Comparison of ENCODE assay signal across 9 cellular contexts in genomic region chr3:74613566-74613965, GRCh38. TPM values are rescaled to one million over a fixed set of nuclear protein-coding genes. Genes with fewer than 3 reads are reported as not detected.
DNase-seq lines count a peak whose midpoint lies in the region; ATAC-seq and TF ChIP-seq lines count a peak whose summit lies in the region.
"Had no signal": no experiment of that assay in that cellular context is flagged by ENCODE, and none has a peak within 500 bp of the region (broad histone marks: within the 10 kb centered on the region; RNA-seq: fewer than 3 reads in every experiment).

No MANE protein-coding gene starts in this region.

- CTCF ChIA-PET in AG04450 (lab: Charles Lee), result no interaction called here

- TF ChIP-seq POLR2A in Peyer's patch (IDR thresholded peaks at IDR 0.05), result no peak

- no peak overlapping the region for H3K27ac Mint-ChIP-seq in osteocyte (ENCODE audit: unreplicated experiment)

- no peaks in the 10 kb centered on the region for H3K36me3 ChIP-seq in Peyer's patch

- peak overlapping the region; percentile 65 for H3K4me3 ChIP-seq in AG04450 (ENCODE audit: low read depth, low read length)
- peak overlapping the region in 3 of 4 donors; percentile 14 to 66 (median 54) for H3K4me3 ChIP-seq in Peyer's patch
- H3K4me3 ChIP-seq in fibroblast of villous mesenchyme (ENCODE audit: low read depth, low read length), result peak overlapping the region; percentile 9
- H3K4me3 ChIP-seq: SK-N-MC had no signal

- no peaks in the 10 kb centered on the region for H3K36me3 Mint-ChIP-seq in osteocyte (ENCODE audit: unreplicated experiment)

- TF ChIP-seq CTCF in AG04450 (IDR thresholded peaks at IDR 0.05; ENCODE audit: low read depth, low read length) (no peak), Peyer's patch (IDR thresholded peaks at IDR 0.05) (no peak), fibroblast of villous mesenchyme (IDR thresholded peaks at IDR 0.05; ENCODE audit: insufficient read depth, low read depth, low read length) (no peak), osteocyte (IDR thresholded peaks at IDR 0.05) (no peak)

- DNase-seq in AG04450 (ENCODE audit: low read depth, low spot score) (no peak), Peyer's patch (peak in 2 of 3 donors; percentile 47 to 56), fibroblast of villous mesenchyme (ENCODE audit: low read depth) (no peak), osteocyte (ENCODE audit: extremely low spot score, unreplicated experiment) (no peak), NCI-H187 treated with DMSO at 0.1 percent for 48 hours (lab: John Stamatoyannopoulos, UW) (no peak), HUDEP-2 (lab: John Stamatoyannopoulos, UW; ENCODE audit: unreplicated experiment in 76 of 76) (no peak)

- no peaks in the 10 kb centered on the region for H3K4me1 ChIP-seq in Peyer's patch

- peaks cover 61% of the 10 kb centered on the region for H3K27me3 Mint-ChIP-seq in osteocyte (ENCODE audit: unreplicated experiment)

- peaks cover 3% of the 10 kb centered on the region for H3K27me3 ChIP-seq in AG04450 (ENCODE audit: control insufficient read depth, insufficient read depth, low read length)
- H3K27me3 ChIP-seq in Peyer's patch, result no peaks in the 10 kb centered on the region

- H3K4me1 Mint-ChIP-seq in osteocyte (ENCODE audit: unreplicated experiment), result peaks cover 2% of the 10 kb centered on the region

- peak overlapping the region; percentile 51 for H3K4me3 Mint-ChIP-seq in osteocyte (ENCODE audit: unreplicated experiment)

- ATAC-seq in HG03571 (IDR thresholded peaks at IDR 0.05; ENCODE audit: unreplicated experiment) (no peak), HG03159 (IDR thresholded peaks at IDR 0.05; ENCODE audit: unreplicated experiment) (no peak)

- H3K27ac ChIP-seq in AG04450 (ENCODE audit: low read depth, low read length), result no peak overlapping the region
- no peak overlapping the region for H3K27ac ChIP-seq in Peyer's patch
- H3K27ac ChIP-seq: SK-N-MC had no signal

- H3K9me3 ChIP-seq in AG04450 (ENCODE audit: control insufficient read depth, insufficient read depth, low read length) (no peaks in the 10 kb centered on the region), Peyer's patch (no peaks in the 10 kb centered on the region)

- no peaks in the 10 kb centered on the region for H3K9me3 Mint-ChIP-seq in osteocyte (ENCODE audit: unreplicated experiment)

- POLR2A ChIA-PET in AG04450 (lab: Yijun Ruan, JAX), result interaction anchor here (0.7 kb wide), 1 partner anchor 507 kb away, joined by 6 read pairs; no protein-coding TSS in a partner anchor

RNA-seq across cellular contexts. Expression of gene CNTN3, which starts 0.9 kb away (rescaled TPM):
- 4.4 and 4.9 TPM in 2 replicates for polyA plus RNA-seq in AG04450 (2011; rRNA removed)
- polyA minus RNA-seq in AG04450 (2011; rRNA and poly(A)+ RNA removed), result 3.7 and 5.0 TPM in 2 replicates
- total RNA-seq in Peyer's patch (1 to 10 TPM; 1.6 to 9.4 (median 4.1) TPM), fibroblast of villous mesenchyme (1.6 and 6.5 TPM in 2 replicates), osteocyte (0.29 and 0.35 TPM in 2 replicates)

Comparison
In these comparisons a context has a peak if more than half of its experiments do, and no peak if none do; other contexts are left out.
1. DNase-seq: peak in Peyer's patch (2 of 3); none in AG04450 (single experiment), fibroblast of villous mesenchyme (single experiment), osteocyte (single experiment), NCI-H187 treated with DMSO at 0.1 percent for 48 hours (single experiment) and HUDEP-2 (0 of 76).
2. H3K4me3 ChIP-seq: peak in every context shown above with its lines; median percentile 65 in AG04450; 54 in Peyer's patch; 9 in fibroblast of villous mesenchyme.